In the genomic region with DNA sequence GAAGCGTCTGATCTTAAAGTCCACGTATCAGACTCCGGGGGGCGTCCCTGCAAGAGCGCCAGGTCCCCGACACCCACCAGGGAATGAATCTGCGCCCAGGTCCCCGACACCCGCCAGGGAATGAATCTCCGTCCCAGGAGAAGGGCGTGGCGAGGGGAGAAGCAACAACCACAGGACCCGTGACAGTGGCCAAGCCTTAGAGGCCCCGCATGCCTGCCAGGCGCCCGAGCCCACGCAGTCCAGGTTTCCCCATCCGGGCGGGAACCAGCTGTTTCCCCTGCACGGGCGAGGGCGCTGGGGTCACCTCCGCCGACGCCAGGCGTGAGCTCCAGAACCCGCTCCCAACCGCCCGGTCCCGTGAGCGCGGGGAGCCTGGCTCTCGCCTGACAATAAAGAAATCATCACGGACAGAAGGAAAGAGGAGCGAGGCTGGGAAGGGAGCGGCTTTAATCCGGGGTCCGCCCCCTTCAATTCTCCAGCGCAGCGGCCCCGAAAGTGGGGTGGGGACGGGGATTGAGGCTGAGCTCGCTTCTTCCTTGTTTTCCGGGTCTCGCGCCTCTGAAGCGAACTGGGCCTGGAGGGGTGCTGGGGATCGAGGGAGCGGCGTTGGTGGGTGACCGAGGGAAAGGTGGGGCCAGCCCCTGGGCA, we compare ENCODE assay signal across 1 cellular context.
TF ChIP-seq lines count a peak whose summit lies in the region.

No MANE protein-coding gene starts in this region.

TF ChIP-seq in K562, 482 proteins besides CTCF, POLR2A, EP300 and RAD21 (continued from another document):
- TF ChIP-seq, protein P1, sequence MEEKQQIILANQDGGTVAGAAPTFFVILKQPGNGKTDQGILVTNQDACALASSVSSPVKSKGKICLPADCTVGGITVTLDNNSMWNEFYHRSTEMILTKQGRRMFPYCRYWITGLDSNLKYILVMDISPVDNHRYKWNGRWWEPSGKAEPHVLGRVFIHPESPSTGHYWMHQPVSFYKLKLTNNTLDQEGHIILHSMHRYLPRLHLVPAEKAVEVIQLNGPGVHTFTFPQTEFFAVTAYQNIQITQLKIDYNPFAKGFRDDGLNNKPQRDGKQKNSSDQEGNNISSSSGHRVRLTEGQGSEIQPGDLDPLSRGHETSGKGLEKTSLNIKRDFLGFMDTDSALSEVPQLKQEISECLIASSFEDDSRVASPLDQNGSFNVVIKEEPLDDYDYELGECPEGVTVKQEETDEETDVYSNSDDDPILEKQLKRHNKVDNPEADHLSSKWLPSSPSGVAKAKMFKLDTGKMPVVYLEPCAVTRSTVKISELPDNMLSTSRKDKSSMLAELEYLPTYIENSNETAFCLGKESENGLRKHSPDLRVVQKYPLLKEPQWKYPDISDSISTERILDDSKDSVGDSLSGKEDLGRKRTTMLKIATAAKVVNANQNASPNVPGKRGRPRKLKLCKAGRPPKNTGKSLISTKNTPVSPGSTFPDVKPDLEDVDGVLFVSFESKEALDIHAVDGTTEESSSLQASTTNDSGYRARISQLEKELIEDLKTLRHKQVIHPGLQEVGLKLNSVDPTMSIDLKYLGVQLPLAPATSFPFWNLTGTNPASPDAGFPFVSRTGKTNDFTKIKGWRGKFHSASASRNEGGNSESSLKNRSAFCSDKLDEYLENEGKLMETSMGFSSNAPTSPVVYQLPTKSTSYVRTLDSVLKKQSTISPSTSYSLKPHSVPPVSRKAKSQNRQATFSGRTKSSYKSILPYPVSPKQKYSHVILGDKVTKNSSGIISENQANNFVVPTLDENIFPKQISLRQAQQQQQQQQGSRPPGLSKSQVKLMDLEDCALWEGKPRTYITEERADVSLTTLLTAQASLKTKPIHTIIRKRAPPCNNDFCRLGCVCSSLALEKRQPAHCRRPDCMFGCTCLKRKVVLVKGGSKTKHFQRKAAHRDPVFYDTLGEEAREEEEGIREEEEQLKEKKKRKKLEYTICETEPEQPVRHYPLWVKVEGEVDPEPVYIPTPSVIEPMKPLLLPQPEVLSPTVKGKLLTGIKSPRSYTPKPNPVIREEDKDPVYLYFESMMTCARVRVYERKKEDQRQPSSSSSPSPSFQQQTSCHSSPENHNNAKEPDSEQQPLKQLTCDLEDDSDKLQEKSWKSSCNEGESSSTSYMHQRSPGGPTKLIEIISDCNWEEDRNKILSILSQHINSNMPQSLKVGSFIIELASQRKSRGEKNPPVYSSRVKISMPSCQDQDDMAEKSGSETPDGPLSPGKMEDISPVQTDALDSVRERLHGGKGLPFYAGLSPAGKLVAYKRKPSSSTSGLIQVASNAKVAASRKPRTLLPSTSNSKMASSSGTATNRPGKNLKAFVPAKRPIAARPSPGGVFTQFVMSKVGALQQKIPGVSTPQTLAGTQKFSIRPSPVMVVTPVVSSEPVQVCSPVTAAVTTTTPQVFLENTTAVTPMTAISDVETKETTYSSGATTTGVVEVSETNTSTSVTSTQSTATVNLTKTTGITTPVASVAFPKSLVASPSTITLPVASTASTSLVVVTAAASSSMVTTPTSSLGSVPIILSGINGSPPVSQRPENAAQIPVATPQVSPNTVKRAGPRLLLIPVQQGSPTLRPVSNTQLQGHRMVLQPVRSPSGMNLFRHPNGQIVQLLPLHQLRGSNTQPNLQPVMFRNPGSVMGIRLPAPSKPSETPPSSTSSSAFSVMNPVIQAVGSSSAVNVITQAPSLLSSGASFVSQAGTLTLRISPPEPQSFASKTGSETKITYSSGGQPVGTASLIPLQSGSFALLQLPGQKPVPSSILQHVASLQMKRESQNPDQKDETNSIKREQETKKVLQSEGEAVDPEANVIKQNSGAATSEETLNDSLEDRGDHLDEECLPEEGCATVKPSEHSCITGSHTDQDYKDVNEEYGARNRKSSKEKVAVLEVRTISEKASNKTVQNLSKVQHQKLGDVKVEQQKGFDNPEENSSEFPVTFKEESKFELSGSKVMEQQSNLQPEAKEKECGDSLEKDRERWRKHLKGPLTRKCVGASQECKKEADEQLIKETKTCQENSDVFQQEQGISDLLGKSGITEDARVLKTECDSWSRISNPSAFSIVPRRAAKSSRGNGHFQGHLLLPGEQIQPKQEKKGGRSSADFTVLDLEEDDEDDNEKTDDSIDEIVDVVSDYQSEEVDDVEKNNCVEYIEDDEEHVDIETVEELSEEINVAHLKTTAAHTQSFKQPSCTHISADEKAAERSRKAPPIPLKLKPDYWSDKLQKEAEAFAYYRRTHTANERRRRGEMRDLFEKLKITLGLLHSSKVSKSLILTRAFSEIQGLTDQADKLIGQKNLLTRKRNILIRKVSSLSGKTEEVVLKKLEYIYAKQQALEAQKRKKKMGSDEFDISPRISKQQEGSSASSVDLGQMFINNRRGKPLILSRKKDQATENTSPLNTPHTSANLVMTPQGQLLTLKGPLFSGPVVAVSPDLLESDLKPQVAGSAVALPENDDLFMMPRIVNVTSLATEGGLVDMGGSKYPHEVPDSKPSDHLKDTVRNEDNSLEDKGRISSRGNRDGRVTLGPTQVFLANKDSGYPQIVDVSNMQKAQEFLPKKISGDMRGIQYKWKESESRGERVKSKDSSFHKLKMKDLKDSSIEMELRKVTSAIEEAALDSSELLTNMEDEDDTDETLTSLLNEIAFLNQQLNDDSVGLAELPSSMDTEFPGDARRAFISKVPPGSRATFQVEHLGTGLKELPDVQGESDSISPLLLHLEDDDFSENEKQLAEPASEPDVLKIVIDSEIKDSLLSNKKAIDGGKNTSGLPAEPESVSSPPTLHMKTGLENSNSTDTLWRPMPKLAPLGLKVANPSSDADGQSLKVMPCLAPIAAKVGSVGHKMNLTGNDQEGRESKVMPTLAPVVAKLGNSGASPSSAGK (IDR thresholded peaks at IDR 0.05) = peak; percentile 65; the same call in 1 of the 2 replicates
- peak; percentile 63; the same call in 1 of the 2 replicates for TF ChIP-seq TFAP4 (CRISPR knock-in tag; IDR thresholded peaks at IDR 0.05; ENCODE audit: borderline replicate concordance)
